ENCODE assay signal across 10 cellular contexts in the genomic region with DNA sequence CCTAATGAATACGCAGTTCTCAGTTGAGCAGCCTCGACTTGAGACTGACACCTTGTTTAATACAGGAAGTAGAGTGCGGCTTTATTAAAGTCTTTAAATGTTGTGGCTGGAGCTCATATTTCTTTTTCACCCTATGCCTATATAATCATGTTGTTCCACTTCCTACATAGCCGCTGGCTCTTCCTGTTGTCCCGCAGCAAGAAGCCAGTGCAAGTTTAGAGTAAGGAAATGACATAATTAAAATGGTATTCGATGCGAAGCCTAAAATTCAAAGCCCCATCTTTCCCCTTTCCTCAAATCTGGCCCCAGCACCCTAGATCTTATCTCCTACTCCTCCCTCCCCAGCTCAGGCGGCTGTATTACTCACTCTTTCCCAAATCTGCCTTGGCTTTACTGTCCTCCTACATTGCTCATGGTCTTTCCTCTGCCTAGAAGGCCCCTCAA. TPM values are rescaled to one million over a fixed set of nuclear protein-coding genes. Genes with fewer than 3 reads are reported as not detected.
DNase-seq lines count a peak whose midpoint lies in the region; ATAC-seq and TF ChIP-seq lines count a peak whose summit lies in the region.
"Had no signal": no experiment of that assay in that cellular context is flagged by ENCODE, and none has a peak within 500 bp of the region (broad histone marks: within the 10 kb centered on the region; RNA-seq: fewer than 3 reads in every experiment).

No MANE protein-coding gene starts in this region.

- H4K8ac ChIP-seq in mesenchymal stem cell (ENCODE audit: low read length): peak overlapping the region; percentile 95

- no peak overlapping the region for H2BK15ac ChIP-seq in mesenchymal stem cell (ENCODE audit: low read depth, poor library complexity, severe bottlenecking)

- H3K14ac ChIP-seq in mesenchymal stem cell (ENCODE audit: low read length in 2 of 2): no peak overlapping the region

- H2BK5ac ChIP-seq in mesenchymal stem cell (ENCODE audit: low read depth, low read length, poor library complexity, severe bottlenecking): no peak overlapping the region

- no peak overlapping the region for H3K4me3 Mint-ChIP-seq in endodermal cell
- H3K4me3 Mint-ChIP-seq: activated naive CD4-positive, alpha-beta T cell treated with anti-CD3 and anti-CD28 coated beads, Interleukin-2, amount 50 U/mL, for 24 hours; CD8-positive, alpha-beta T cell had no signal

- H3K9me3 ChIP-seq in endodermal cell (ENCODE audit: control insufficient read depth, low read length) (no peaks in the 10 kb centered on the region), mesenchymal stem cell (ENCODE audit: control insufficient read depth, low read length) (no peaks in the 10 kb centered on the region)

- H2AFZ ChIP-seq in mesenchymal stem cell (ENCODE audit: low read depth, low read length): no peak overlapping the region

- H2BK120ac ChIP-seq in mesenchymal stem cell (ENCODE audit: low read depth, low read length): no peak overlapping the region

- H3K4me2 ChIP-seq in mesenchymal stem cell (ENCODE audit: low read length, poor library complexity, severe bottlenecking): peak overlapping the region; percentile 40

- H3K9me3 Mint-ChIP-seq in endodermal cell: no peaks in the 10 kb centered on the region
- H3K9me3 Mint-ChIP-seq: activated naive CD4-positive, alpha-beta T cell treated with anti-CD3 and anti-CD28 coated beads, Interleukin-2, amount 50 U/mL, for 24 hours; CD8-positive, alpha-beta T cell had no signal

- no peak overlapping the region for H3K4ac ChIP-seq in mesenchymal stem cell (ENCODE audit: low read depth in 1 of 2, low read length in 2 of 2)

- H3K4me1 Mint-ChIP-seq in endodermal cell: peaks cover 58% of the 10 kb centered on the region

- no peaks in the 10 kb centered on the region for H3K79me1 ChIP-seq in mesenchymal stem cell (replicated peaks; ENCODE audit: low read length, poor library complexity, severe bottlenecking)

- no peak overlapping the region for H4K91ac ChIP-seq in mesenchymal stem cell (ENCODE audit: low read length)

- no peak overlapping the region for H3K4me3 ChIP-seq in AG10803 (ENCODE audit: low read length)
- no peak overlapping the region for H3K4me3 ChIP-seq in endodermal cell (ENCODE audit: low read length)
- no peak overlapping the region for H3K4me3 ChIP-seq in mesenchymal stem cell (ENCODE audit: insufficient read depth in 1 of 2, low read depth in 1 of 2, low read length in 2 of 2)

- H3K18ac ChIP-seq in mesenchymal stem cell (ENCODE audit: low read depth in 1 of 2, low read length in 2 of 2): peak overlapping the region in 1 of 2 experiments; percentile 66

- peaks cover 5% of the 10 kb centered on the region for H3K36me3 Mint-ChIP-seq in endodermal cell (ENCODE audit: low read depth)
- H3K36me3 Mint-ChIP-seq: activated naive CD4-positive, alpha-beta T cell treated with anti-CD3 and anti-CD28 coated beads, Interleukin-2, amount 50 U/mL, for 24 hours; CD8-positive, alpha-beta T cell had no signal

- ATAC-seq in HG02885 (IDR thresholded peaks at IDR 0.05; ENCODE audit: poor library complexity, unreplicated experiment) (no peak), HG02973 (IDR thresholded peaks at IDR 0.05; ENCODE audit: unreplicated experiment) (no peak)
- ATAC-seq: CD8-positive, alpha-beta T cell had no signal

- 67 to 79% methylated on average over 2 to 8 of the region's 8 CpGs for WGBS in endodermal cell (ENCODE audit: insufficient coverage in 1 of 2, insufficient read length in 1 of 2), 2 experiments
- WGBS in mesenchymal stem cell: 11% methylated on average over 6 of the region's 8 CpGs

- no peaks in the 10 kb centered on the region for H3K27me3 ChIP-seq in endodermal cell (ENCODE audit: control insufficient read depth, insufficient read depth, low read length, poor library complexity, severe bottlenecking)
- H3K27me3 ChIP-seq in mesenchymal stem cell (ENCODE audit: control insufficient read depth in 1 of 2, insufficient read depth in 1 of 2, low read length in 2 of 2): no peaks in the 10 kb centered on the region

- no peak for TF ChIP-seq CTCF in AG10803 (conservative IDR thresholded peaks at IDR 0.05; ENCODE audit: low read length)
- no peak for TF ChIP-seq CTCF in endodermal cell (conservative IDR thresholded peaks at IDR 0.05)

- H2BK12ac ChIP-seq in mesenchymal stem cell (ENCODE audit: low read length in 2 of 2): no peak overlapping the region

- H3K4me1 ChIP-seq in endodermal cell (ENCODE audit: control insufficient read depth, insufficient read depth, low read length) (peaks cover 10% of the 10 kb centered on the region), mesenchymal stem cell (ENCODE audit: control insufficient read depth, insufficient read depth, low read depth, low read length) (no peaks in the 10 kb centered on the region)

- DNase-seq in AG10803 (ENCODE audit: low read depth) (peak; percentile 65), NCI-H226 (peak; percentile 91), endodermal cell (peak; percentile 44), mesenchymal stem cell (peak; percentile 71), activated T-cell treated with anti-CD3 and anti-CD28 coated beads for 4 hours (no peak), NCI-H524 (lab: John Stamatoyannopoulos, UW) (no peak)
- DNase-seq: CD8-positive, alpha-beta T cell had no signal

- no peak overlapping the region for H2AK5ac ChIP-seq in mesenchymal stem cell (ENCODE audit: low read length, severe bottlenecking)

- H3K27me3 Mint-ChIP-seq in endodermal cell (ENCODE audit: insufficient read depth): no peaks in the 10 kb centered on the region

- H3K36me3 ChIP-seq in endodermal cell (ENCODE audit: control insufficient read depth, insufficient read depth, low read length) (peaks cover 5% of the 10 kb centered on the region), mesenchymal stem cell (ENCODE audit: control insufficient read depth in 1 of 2, insufficient read depth in 2 of 2, low read depth in 1 of 2, low read length in 2 of 2) (no peaks in the 10 kb centered on the region)

- H3K27ac ChIP-seq in endodermal cell (ENCODE audit: low read depth, low read length) (no peak overlapping the region), mesenchymal stem cell (ENCODE audit: low read length, poor library complexity, severe bottlenecking) (peak overlapping the region; percentile 41)

- no peak overlapping the region for H3K23ac ChIP-seq in mesenchymal stem cell (ENCODE audit: low read length in 2 of 2)

- H3K9ac ChIP-seq in endodermal cell (ENCODE audit: extremely low read depth, low read length, poor library complexity, severe bottlenecking): no peak overlapping the region
- peak overlapping the region; percentile 45 for H3K9ac ChIP-seq in mesenchymal stem cell (ENCODE audit: low read length)

- peak overlapping the region; percentile 15 for H3K27ac Mint-ChIP-seq in endodermal cell
- H3K27ac Mint-ChIP-seq: activated naive CD4-positive, alpha-beta T cell treated with anti-CD3 and anti-CD28 coated beads, Interleukin-2, amount 50 U/mL, for 24 hours; CD8-positive, alpha-beta T cell had no signal

RNA-seq across cellular contexts. Expression of gene PHLDB2, which starts 7.5 kb away (rescaled TPM):
- 10 to 100 TPM; 59.5 to 67.4 TPM for total RNA-seq in endodermal cell
- 41.6 TPM for polyA plus RNA-seq in endodermal cell (2013, experiment 1 of 2)
- 44.9 TPM for polyA plus RNA-seq in endodermal cell (2013, experiment 2 of 2)
- 17.0 TPM for polyA plus RNA-seq in mesenchymal stem cell (2013, experiment 1 of 2)
- polyA plus RNA-seq in mesenchymal stem cell (2013, experiment 2 of 2): 17.5 TPM

Comparison
In these comparisons a context has a peak if more than half of its experiments do, and no peak if none do; other contexts are left out.
1. DNase-seq: peak in AG10803 (single experiment), NCI-H226 (single experiment), endodermal cell (single experiment) and mesenchymal stem cell (single experiment); none in activated T-cell treated with anti-CD3 and anti-CD28 coated beads for 4 hours (single experiment) and NCI-H524 (0 of 2).